12 cellular contexts compared by ENCODE assay signal in genomic region chr1:180116964-180117763, GRCh38. TPM values are rescaled to one million over a fixed set of nuclear protein-coding genes. Genes with fewer than 3 reads are reported as not detected.
DNase-seq lines count a peak whose midpoint lies in the region; ATAC-seq, FAIRE-seq and TF ChIP-seq lines count a peak whose summit lies in the region.
"Had no signal": no experiment of that assay in that cellular context is flagged by ENCODE, and none has a peak within 500 bp of the region (broad histone marks: within the 10 kb centered on the region; RNA-seq: fewer than 3 reads in every experiment).

No MANE protein-coding gene starts in this region.

- no peaks in the 10 kb centered on the region for H3K9me3 ChIP-seq in SK-N-SH
- no peaks in the 10 kb centered on the region for H3K9me3 ChIP-seq in heart right ventricle
- no peaks in the 10 kb centered on the region for H3K9me3 ChIP-seq in small intestine (ENCODE audit: control insufficient read depth, low read depth)
- no peaks in the 10 kb centered on the region for H3K9me3 ChIP-seq in Karpas-422 (ENCODE audit: low read length)
- H3K9me3 ChIP-seq: MG63 had no signal

- no peak overlapping the region for H3K4me3 ChIP-seq in SK-N-SH (ENCODE audit: low read depth in 2 of 2, low read length in 1 of 2)
- H3K4me3 ChIP-seq in heart right ventricle, result no peak overlapping the region
- H3K4me3 ChIP-seq in small intestine (ENCODE audit: low read depth in 1 of 2, low read length in 2 of 2), result no peak overlapping the region
- H3K4me3 ChIP-seq in Karpas-422 (ENCODE audit: low read length), result no peak overlapping the region
- H3K4me3 ChIP-seq: MG63 had no signal

- 91% methylated on average over 14 of the region's 14 CpGs for WGBS in SK-N-SH (ENCODE audit: low lambda C conversion rate)
- WGBS in heart right ventricle, 2 donors, result 37 to 47% methylated on average over 14 of the region's 14 CpGs
- WGBS in small intestine, 3 donors, result 69 to 71% (median 70%) methylated on average over 14 of the region's 14 CpGs

- H3K36me3 ChIP-seq in SK-N-SH (replicated peaks in 1 of 2; ENCODE audit: control insufficient read depth in 1 of 2, insufficient read depth in 2 of 2, low read length in 1 of 2) (peaks cover 3 to 20% of the 10 kb centered on the region in 2 experiments), heart right ventricle (peaks cover 0 to 19% (median 3%) of the 10 kb centered on the region in 9 donors), small intestine (ENCODE audit: control insufficient read depth in 2 of 2, insufficient read depth in 2 of 2, low read length in 2 of 2) (peaks cover 0 to 2% of the 10 kb centered on the region in 2 donors), Karpas-422 (ENCODE audit: insufficient read depth, low read length) (peaks cover 8% of the 10 kb centered on the region; the same call in 1 of the 2 replicates)
- H3K36me3 ChIP-seq: MG63 had no signal

- CTCF ChIA-PET in SK-N-SH (lab: Yijun Ruan, JAX), result no interaction called here

- peaks cover 8% of the 10 kb centered on the region for H3F3A ChIP-seq in SK-N-SH (replicated peaks; ENCODE audit: insufficient read depth)

- ATAC-seq in heart right ventricle (peak; percentile 21 to 88 (median 72)), HG02870 (IDR thresholded peaks at IDR 0.05; ENCODE audit: unreplicated experiment) (no peak)

- no peak for TF ChIP-seq EP300 in SK-N-SH (IDR thresholded peaks at IDR 0.05; ENCODE audit: borderline replicate concordance in 1 of 2, low read depth in 1 of 2, low read length in 1 of 2)

- H2AFZ ChIP-seq in SK-N-SH (ENCODE audit: low read depth) (peak overlapping the region; percentile 47; the same call in 1 of the 2 replicates), Karpas-422 (ENCODE audit: low read length) (no peak overlapping the region)

- H3K79me2 ChIP-seq in SK-N-SH (ENCODE audit: insufficient read depth) (no peaks in the 10 kb centered on the region), Karpas-422 (ENCODE audit: low read length) (no peaks in the 10 kb centered on the region)

- H3K27me3 ChIP-seq in SK-N-SH (ENCODE audit: insufficient read depth), result no peaks in the 10 kb centered on the region
- no peaks in the 10 kb centered on the region for H3K27me3 ChIP-seq in heart right ventricle
- H3K27me3 ChIP-seq in small intestine (ENCODE audit: control insufficient read depth in 2 of 2, insufficient read depth in 2 of 2, low read length in 2 of 2), result no peaks in the 10 kb centered on the region
- H3K27me3 ChIP-seq in Karpas-422 (ENCODE audit: low read length), result no peaks in the 10 kb centered on the region
- H3K27me3 ChIP-seq: MG63 had no signal

- no peak for DNase-seq in HTR-8/SVneo (ENCODE audit: insufficient read length, low spot score)
- DNase-seq in SK-N-SH, result no peak
- peak in 1 of 2 donors; percentile 15 for DNase-seq in heart right ventricle
- DNase-seq in small intestine, result peak; percentile 36
- no peak for DNase-seq in iPS-NIHi11 (ENCODE audit: low spot score)
- no peak for DNase-seq in Karpas-422
- DNase-seq: activated CD4-positive, alpha-beta T cell treated with anti-CD3 and anti-CD28 coated beads for 4 hours; activated effector memory CD4-positive, alpha-beta T cell treated with anti-CD3 and anti-CD28 coated beads, Interleukin-2, amount 50 U/mL, for 16 hours; cortex of kidney; DMS79 treated with DMSO at 0.1 percent for 48 hours had no signal

- intact Hi-C loops in heart right ventricle (cut with DNase I), result loop anchor here in 5 of 10 donors (2.0 to 10.0 kb wide), 3 partner anchors 50 to 58 kb away; no protein-coding TSS in a partner anchor

- H3K27ac ChIP-seq in SK-N-SH (ENCODE audit: low read depth in 2 of 2, low read length in 1 of 2), result peak overlapping the region in 1 of 2 experiments; percentile 44; a peak in 1 of 4 replicates
- peak overlapping the region in 2 of 10 donors; percentile 2 to 24 for H3K27ac ChIP-seq in heart right ventricle
- H3K27ac ChIP-seq in small intestine (ENCODE audit: low read depth in 1 of 2, low read length in 1 of 2), result no peak overlapping the region
- no peak overlapping the region for H3K27ac ChIP-seq in Karpas-422 (ENCODE audit: low read length)

- H3K4me1 ChIP-seq in SK-N-SH (ENCODE audit: control insufficient read depth in 1 of 2, insufficient read depth in 2 of 2, low read depth in 1 of 2, low read length in 1 of 2), result no peaks in the 10 kb centered on the region; a peak in 1 of 4 replicates
- H3K4me1 ChIP-seq in heart right ventricle, result peaks cover 5 to 45% (median 31%) of the 10 kb centered on the region in 9 donors
- H3K4me1 ChIP-seq in small intestine (ENCODE audit: control insufficient read depth in 2 of 2, insufficient read depth in 1 of 2, low read depth in 1 of 2, low read length in 1 of 2), result no peaks in the 10 kb centered on the region
- H3K4me1 ChIP-seq in Karpas-422 (ENCODE audit: low read length), result no peaks in the 10 kb centered on the region

- H3K9ac ChIP-seq in SK-N-SH, result no peak overlapping the region
- no peak overlapping the region for H3K9ac ChIP-seq in Karpas-422 (ENCODE audit: low read length)

- H3K9me2 ChIP-seq in SK-N-SH (no peaks in the 10 kb centered on the region), Karpas-422 (replicated peaks; ENCODE audit: insufficient read depth, low read length) (no peaks in the 10 kb centered on the region)

- H4K20me1 ChIP-seq in SK-N-SH (ENCODE audit: insufficient read depth) (no peaks in the 10 kb centered on the region), Karpas-422 (ENCODE audit: insufficient read depth, low read depth, low read length) (no peaks in the 10 kb centered on the region)

- TF ChIP-seq CTCF in SK-N-SH (IDR thresholded peaks at IDR 0.05) (no peak), heart right ventricle (IDR thresholded peaks at IDR 0.05) (no peak)

- FAIRE-seq in HTR-8/SVneo (lab: Jason Lieb, UNC) (peak; percentile 13), small intestine (lab: Jason Lieb, UNC) (no peak)

- H3K4me2 ChIP-seq in SK-N-SH (no peak overlapping the region), Karpas-422 (ENCODE audit: low read depth, low read length, poor library complexity, severe bottlenecking) (no peak overlapping the region)

- POLR2A ChIA-PET in SK-N-SH (lab: Yijun Ruan, JAX), result no interaction called here

- TF ChIP-seq RAD21 in SK-N-SH (IDR thresholded peaks at IDR 0.05; ENCODE audit: low read length), result no peak

TF ChIP-seq in SK-N-SH, 30 proteins besides CTCF, POLR2A, EP300 and RAD21:
- no peak for TF ChIP-seq TCF12 (IDR thresholded peaks at IDR 0.05)
- TF ChIP-seq, protein P1, sequence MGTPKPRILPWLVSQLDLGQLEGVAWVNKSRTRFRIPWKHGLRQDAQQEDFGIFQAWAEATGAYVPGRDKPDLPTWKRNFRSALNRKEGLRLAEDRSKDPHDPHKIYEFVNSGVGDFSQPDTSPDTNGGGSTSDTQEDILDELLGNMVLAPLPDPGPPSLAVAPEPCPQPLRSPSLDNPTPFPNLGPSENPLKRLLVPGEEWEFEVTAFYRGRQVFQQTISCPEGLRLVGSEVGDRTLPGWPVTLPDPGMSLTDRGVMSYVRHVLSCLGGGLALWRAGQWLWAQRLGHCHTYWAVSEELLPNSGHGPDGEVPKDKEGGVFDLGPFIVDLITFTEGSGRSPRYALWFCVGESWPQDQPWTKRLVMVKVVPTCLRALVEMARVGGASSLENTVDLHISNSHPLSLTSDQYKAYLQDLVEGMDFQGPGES (IDR thresholded peaks at IDR 0.05; ENCODE audit: low read depth, low read length), result no peak
- TF ChIP-seq ELF1 (IDR thresholded peaks at IDR 0.05), result no peak
- TF ChIP-seq TEAD4 (IDR thresholded peaks at IDR 0.05; ENCODE audit: borderline replicate concordance, insufficient read depth), result no peak
- no peak for TF ChIP-seq SMC3 (IDR thresholded peaks at IDR 0.05; ENCODE audit: low read depth, low read length)
- TF ChIP-seq RXRA (IDR thresholded peaks at IDR 0.05; ENCODE audit: borderline replicate concordance, low read depth), result no peak
- no peak for TF ChIP-seq NRF1 (IDR thresholded peaks at IDR 0.05; ENCODE audit: low read depth, low read length)
- no peak for TF ChIP-seq PBX3 (IDR thresholded peaks at IDR 0.05)
- TF ChIP-seq, protein P2, sequence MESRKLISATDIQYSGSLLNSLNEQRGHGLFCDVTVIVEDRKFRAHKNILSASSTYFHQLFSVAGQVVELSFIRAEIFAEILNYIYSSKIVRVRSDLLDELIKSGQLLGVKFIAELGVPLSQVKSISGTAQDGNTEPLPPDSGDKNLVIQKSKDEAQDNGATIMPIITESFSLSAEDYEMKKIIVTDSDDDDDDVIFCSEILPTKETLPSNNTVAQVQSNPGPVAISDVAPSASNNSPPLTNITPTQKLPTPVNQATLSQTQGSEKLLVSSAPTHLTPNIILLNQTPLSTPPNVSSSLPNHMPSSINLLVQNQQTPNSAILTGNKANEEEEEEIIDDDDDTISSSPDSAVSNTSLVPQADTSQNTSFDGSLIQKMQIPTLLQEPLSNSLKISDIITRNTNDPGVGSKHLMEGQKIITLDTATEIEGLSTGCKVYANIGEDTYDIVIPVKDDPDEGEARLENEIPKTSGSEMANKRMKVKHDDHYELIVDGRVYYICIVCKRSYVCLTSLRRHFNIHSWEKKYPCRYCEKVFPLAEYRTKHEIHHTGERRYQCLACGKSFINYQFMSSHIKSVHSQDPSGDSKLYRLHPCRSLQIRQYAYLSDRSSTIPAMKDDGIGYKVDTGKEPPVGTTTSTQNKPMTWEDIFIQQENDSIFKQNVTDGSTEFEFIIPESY (IDR thresholded peaks at IDR 0.05; ENCODE audit: borderline replicate concordance, low read depth), result no peak
- TF ChIP-seq POLR2AphosphoS5 (IDR thresholded peaks at IDR 0.05; ENCODE audit: low read depth, low read length), result no peak
- TF ChIP-seq MXI1 (IDR thresholded peaks at IDR 0.05; ENCODE audit: low read depth, low read length), result no peak
- TF ChIP-seq RFX5 (IDR thresholded peaks at IDR 0.05; ENCODE audit: low read length), result no peak
- no peak for TF ChIP-seq FOXJ3 (CRISPR knock-in tag; IDR thresholded peaks at IDR 0.05)

RNA-seq across cellular contexts. Expression of gene QSOX1, which starts 37.5 kb away (rescaled TPM):
- polyA plus RNA-seq in SK-N-SH (2012; rRNA removed) (307 and 359 TPM in 2 replicates), heart right ventricle (100 to 1,000 TPM in 1 of 2 donors, 10 to 100 TPM in 1; 67.7 to 129 TPM), small intestine (100 to 1,000 TPM in 1 of 3 donors, 10 to 100 TPM in 2; 18.1 to 115 (median 41.1) TPM)
- polyA plus RNA-seq in SK-N-SH (2012; cell fraction: cytosol; rRNA removed), result 181 and 270 TPM in 2 replicates
- 436 and 654 TPM in 2 replicates for polyA plus RNA-seq in SK-N-SH (2012; cell fraction: nucleus; rRNA removed)
- total RNA-seq in heart right ventricle, result 100 to 1,000 TPM in 4 of 10 donors, 10 to 100 TPM in 6; 43.5 to 198 (median 84.6) TPM
- total RNA-seq in Karpas-422 (2014; rRNA removed; shearing (Covaris generic); ENCODE audit: low replicate concordance), result 4.7 and 10.0 TPM in 2 replicates
